Comparison of ENCODE assay signal across 8 cellular contexts in the genomic region with DNA sequence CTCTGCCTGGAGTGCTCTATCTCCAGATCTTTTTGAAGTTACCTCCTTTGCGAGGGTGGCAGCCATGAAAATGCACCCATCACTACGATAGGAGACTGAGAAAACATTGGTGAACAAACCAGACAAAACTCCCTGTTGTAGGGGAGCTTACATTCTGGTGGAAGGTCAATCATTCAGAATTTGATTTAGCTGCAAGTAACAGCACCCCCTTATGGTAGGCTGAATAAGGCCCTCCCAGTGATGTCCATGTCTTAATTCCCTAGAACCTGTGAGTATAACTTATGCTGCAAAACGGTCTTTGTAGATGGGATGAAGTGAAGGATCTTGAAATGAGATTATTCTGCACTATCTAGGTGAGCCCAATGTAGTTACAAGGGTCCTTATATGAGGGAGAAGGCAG. TPM values are rescaled to one million over a fixed set of nuclear protein-coding genes. Genes with fewer than 3 reads are reported as not detected.
DNase-seq lines count a peak whose midpoint lies in the region; ATAC-seq, FAIRE-seq and TF ChIP-seq lines count a peak whose summit lies in the region.

No MANE protein-coding gene starts in this region.

- no peaks in the 10 kb centered on the region for H3K36me3 ChIP-seq in adipocyte (ENCODE audit: control insufficient read depth, insufficient read depth, low read length, severe bottlenecking)
- no peaks in the 10 kb centered on the region for H3K36me3 ChIP-seq in lung (ENCODE audit: control insufficient read depth in 2 of 2, insufficient read depth in 2 of 2, low read length in 2 of 2)

- H3K4me1 ChIP-seq in A549 (0 out of 3 replicates have a peak, but pooled peaks cover 3% of the 10 kb centered on the region), adipocyte (ENCODE audit: control insufficient read depth, insufficient read depth, low read length) (no peaks in the 10 kb centered on the region), lung (ENCODE audit: control insufficient read depth in 2 of 2, insufficient read depth in 2 of 2, low read length in 2 of 2) (no peaks in the 10 kb centered on the region)

- no peak overlapping the region for H3K27ac ChIP-seq in A549
- H3K27ac ChIP-seq in lung (ENCODE audit: low read depth in 1 of 2, low read length in 1 of 2), result no peak overlapping the region

- peak in 1 of 2 experiments; percentile 49; a peak in 2 of 5 replicates for TF ChIP-seq RAD21 in A549 (conservative IDR thresholded peaks at IDR 0.05 in 1 of 2, IDR thresholded peaks at IDR 0.05 in 1 of 2)

- peak; percentile 32; the same call in 2 of the 3 replicates for TF ChIP-seq CTCF in A549 (IDR thresholded peaks at IDR 0.05)
- TF ChIP-seq CTCF in GM13976 (IDR thresholded peaks at IDR 0.05; ENCODE audit: borderline replicate concordance, control extremely low read depth, extremely low read depth, insufficient read depth, missing control alignments), result peak; percentile 44
- TF ChIP-seq CTCF in lung (IDR thresholded peaks at IDR 0.05; ENCODE audit: control extremely low read depth, extremely low read depth), result peak; percentile 41

- DNase-seq in A549 (ENCODE audit: low read depth in 1 of 2, low spot score in 1 of 2), result peak; percentile 6 to 53
- DNase-seq in GM13976 (ENCODE audit: low spot score), result peak; percentile 34
- peak; percentile 68 for DNase-seq in KBM-7
- peak; percentile 31 for DNase-seq in adipocyte (ENCODE audit: low read depth)
- DNase-seq in lung (ENCODE audit: low spot score), result no peak
- DNase-seq in NCI-H2171 (lab: John Stamatoyannopoulos, UW), result no peak

- POLR2A ChIA-PET in A549 (lab: Yijun Ruan, JAX), result no interaction called here

- H3K4me3 ChIP-seq in A549, result no peak overlapping the region
- H3K4me3 ChIP-seq in adipocyte (ENCODE audit: low read length), result no peak overlapping the region
- no peak overlapping the region for H3K4me3 ChIP-seq in lung

- ATAC-seq in A549 (peak in 1 of 2 experiments; percentile 72; a peak in 3 of 6 replicates), lung (ENCODE audit: insufficient read depth, low FRiP score) (no peak), GM21737 (IDR thresholded peaks at IDR 0.05; ENCODE audit: unreplicated experiment) (no peak), GM21515 (IDR thresholded peaks at IDR 0.05; ENCODE audit: unreplicated experiment) (no peak)

- no peaks in the 10 kb centered on the region for H3K9me3 ChIP-seq in A549
- H3K9me3 ChIP-seq in adipocyte (ENCODE audit: control insufficient read depth, low read length), result no peaks in the 10 kb centered on the region
- H3K9me3 ChIP-seq in lung (ENCODE audit: control insufficient read depth in 2 of 2, insufficient read depth in 1 of 2, low read length in 1 of 2), result peaks cover 0 to 3% of the 10 kb centered on the region in 2 donors

- no peak for FAIRE-seq in A549 (lab: Jason Lieb, UNC)

- 29% methylated on average over 3 of the region's 3 CpGs for WGBS in A549 (ENCODE audit: missing lambda C conversion rate)
- WGBS in lung, 2 donors, result 20 to 45% methylated on average over 3 of the region's 3 CpGs

- H3K4me2 ChIP-seq in A549, result no peak overlapping the region

- CTCF ChIA-PET in A549 (lab: Yijun Ruan, JAX), result interaction anchor here (0.6 to 1.1 kb wide), 5 partner anchors 11 to 272 kb away, joined by 3 to 4 read pairs (median 3); no protein-coding TSS in a partner anchor

- TF ChIP-seq EP300 in A549 (IDR thresholded peaks at IDR 0.05), result no peak

- H3K27me3 ChIP-seq in adipocyte (replicated peaks; ENCODE audit: control insufficient read depth, insufficient read depth, low read length) (no peaks in the 10 kb centered on the region), lung (ENCODE audit: control insufficient read depth, insufficient read depth) (no peaks in the 10 kb centered on the region)

- no peak overlapping the region for H3K9ac ChIP-seq in adipocyte (ENCODE audit: low read length)

- no peak for TF ChIP-seq POLR2A in A549 (IDR thresholded peaks at IDR 0.05; ENCODE audit: low read length)

- in situ Hi-C loops in GM13976 (cut with MboI; ENCODE audit: low sequenced_read_pairs, unreplicated experiment) (no loop called here), KBM-7 (cut with MboI; ENCODE audit: low pct_unique_long_range_greater_than_20kb, low sequenced_read_pairs) (no loop called here)

TF ChIP-seq in A549, 52 proteins besides CTCF, POLR2A, EP300 and RAD21 (continues in another document):
- no peak for TF ChIP-seq RCOR1 (IDR thresholded peaks at IDR 0.05; ENCODE audit: low read depth, low read length)
- no peak for TF ChIP-seq CBX8 (IDR thresholded peaks at IDR 0.05)
- TF ChIP-seq, protein P1, sequence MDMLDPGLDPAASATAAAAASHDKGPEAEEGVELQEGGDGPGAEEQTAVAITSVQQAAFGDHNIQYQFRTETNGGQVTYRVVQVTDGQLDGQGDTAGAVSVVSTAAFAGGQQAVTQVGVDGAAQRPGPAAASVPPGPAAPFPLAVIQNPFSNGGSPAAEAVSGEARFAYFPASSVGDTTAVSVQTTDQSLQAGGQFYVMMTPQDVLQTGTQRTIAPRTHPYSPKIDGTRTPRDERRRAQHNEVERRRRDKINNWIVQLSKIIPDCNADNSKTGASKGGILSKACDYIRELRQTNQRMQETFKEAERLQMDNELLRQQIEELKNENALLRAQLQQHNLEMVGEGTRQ (IDR thresholded peaks at IDR 0.05), result no peak
- TF ChIP-seq HOXB13 (CRISPR knock-in tag; IDR thresholded peaks at IDR 0.05; ENCODE audit: low read depth), result no peak
- no peak for TF ChIP-seq EHF (CRISPR knock-in tag; IDR thresholded peaks at IDR 0.05)
- no peak for TF ChIP-seq SREBF2 (IDR thresholded peaks at IDR 0.05)
- TF ChIP-seq, protein P2, sequence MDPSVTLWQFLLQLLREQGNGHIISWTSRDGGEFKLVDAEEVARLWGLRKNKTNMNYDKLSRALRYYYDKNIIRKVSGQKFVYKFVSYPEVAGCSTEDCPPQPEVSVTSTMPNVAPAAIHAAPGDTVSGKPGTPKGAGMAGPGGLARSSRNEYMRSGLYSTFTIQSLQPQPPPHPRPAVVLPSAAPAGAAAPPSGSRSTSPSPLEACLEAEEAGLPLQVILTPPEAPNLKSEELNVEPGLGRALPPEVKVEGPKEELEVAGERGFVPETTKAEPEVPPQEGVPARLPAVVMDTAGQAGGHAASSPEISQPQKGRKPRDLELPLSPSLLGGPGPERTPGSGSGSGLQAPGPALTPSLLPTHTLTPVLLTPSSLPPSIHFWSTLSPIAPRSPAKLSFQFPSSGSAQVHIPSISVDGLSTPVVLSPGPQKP (IDR thresholded peaks at IDR 0.05; ENCODE audit: low read depth, low read length), result no peak
- TF ChIP-seq FOXS1 (CRISPR knock-in tag; IDR thresholded peaks at IDR 0.05), result no peak
- TF ChIP-seq, protein P3, sequence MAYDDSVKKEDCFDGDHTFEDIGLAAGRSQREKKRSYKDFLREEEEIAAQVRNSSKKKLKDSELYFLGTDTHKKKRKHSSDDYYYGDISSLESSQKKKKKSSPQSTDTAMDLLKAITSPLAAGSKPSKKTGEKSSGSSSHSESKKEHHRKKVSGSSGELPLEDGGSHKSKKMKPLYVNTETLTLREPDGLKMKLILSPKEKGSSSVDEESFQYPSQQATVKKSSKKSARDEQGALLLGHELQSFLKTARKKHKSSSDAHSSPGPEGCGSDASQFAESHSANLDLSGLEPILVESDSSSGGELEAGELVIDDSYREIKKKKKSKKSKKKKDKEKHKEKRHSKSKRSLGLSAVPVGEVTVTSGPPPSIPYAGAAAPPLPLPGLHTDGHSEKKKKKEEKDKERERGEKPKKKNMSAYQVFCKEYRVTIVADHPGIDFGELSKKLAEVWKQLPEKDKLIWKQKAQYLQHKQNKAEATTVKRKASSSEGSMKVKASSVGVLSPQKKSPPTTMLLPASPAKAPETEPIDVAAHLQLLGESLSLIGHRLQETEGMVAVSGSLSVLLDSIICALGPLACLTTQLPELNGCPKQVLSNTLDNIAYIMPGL (CRISPR knock-in tag; IDR thresholded peaks at IDR 0.05; ENCODE audit: borderline replicate concordance), result no peak
- TF ChIP-seq ZNF302 (CRISPR knock-in tag; IDR thresholded peaks at IDR 0.05), result no peak
- no peak for TF ChIP-seq MYC (IDR thresholded peaks at IDR 0.05; ENCODE audit: borderline replicate concordance, low read length)
- no peak for TF ChIP-seq JUNB (IDR thresholded peaks at IDR 0.05)
- TF ChIP-seq CHD4 (IDR thresholded peaks at IDR 0.05; ENCODE audit: borderline replicate concordance), result no peak
- TF ChIP-seq KDM1A (IDR thresholded peaks at IDR 0.05; ENCODE audit: low read depth), result no peak
- no peak for TF ChIP-seq CEBPB (IDR thresholded peaks at IDR 0.05)
- no peak for TF ChIP-seq SMC3 (IDR thresholded peaks at IDR 0.05)
- TF ChIP-seq, protein P4, sequence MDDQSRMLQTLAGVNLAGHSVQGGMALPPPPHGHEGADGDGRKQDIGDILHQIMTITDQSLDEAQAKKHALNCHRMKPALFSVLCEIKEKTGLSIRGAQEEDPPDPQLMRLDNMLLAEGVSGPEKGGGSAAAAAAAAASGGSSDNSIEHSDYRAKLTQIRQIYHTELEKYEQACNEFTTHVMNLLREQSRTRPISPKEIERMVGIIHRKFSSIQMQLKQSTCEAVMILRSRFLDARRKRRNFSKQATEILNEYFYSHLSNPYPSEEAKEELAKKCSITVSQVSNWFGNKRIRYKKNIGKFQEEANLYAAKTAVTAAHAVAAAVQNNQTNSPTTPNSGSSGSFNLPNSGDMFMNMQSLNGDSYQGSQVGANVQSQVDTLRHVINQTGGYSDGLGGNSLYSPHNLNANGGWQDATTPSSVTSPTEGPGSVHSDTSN (IDR thresholded peaks at IDR 0.05), result no peak

RNA-seq across cellular contexts. Expression of a gene that starts 5.6 kb away (rescaled TPM):
- polyA plus RNA-seq in A549 (2011; rRNA removed) (1.2 and 1.3 TPM in 2 replicates), A549 (2017; fragmentation: RNase III; extraction: RNeasy Plus Mini Kit Qiagen cat#74134 plus additional on column Dnase treatment) (1.4 to 1.9 TPM (median 1.6 TPM) in 3 replicates), lung (1 to 10 TPM; 2.0 TPM)
- polyA plus RNA-seq in A549 (2012; cell fraction: cytosol; rRNA removed), result 0.29 and 0.30 TPM in 2 replicates
- 0.36 and 0.71 TPM in 2 replicates for polyA plus RNA-seq in A549 (2012; cell fraction: nucleus; rRNA removed)
- polyA minus RNA-seq in A549 (2011; rRNA and poly(A)+ RNA removed), result 1.3 and 1.6 TPM in 2 replicates
- total RNA-seq in lung, result 10 to 100 TPM in 1 of 2 donors, 1 to 10 TPM in 1; 4.1 to 19.8 TPM

Comparison
In these comparisons a context has a peak if more than half of its experiments do, and no peak if none do; other contexts are left out.
1. DNase-seq: peak in A549 (2 of 2), GM13976 (single experiment), KBM-7 (single experiment) and adipocyte (single experiment); none in lung (single experiment) and NCI-H2171 (single experiment).
2. Peak in every context shown above with its lines, with median percentiles within 50 percentile points of each other: CTCF ChIP-seq.